20 cellular contexts compared by ENCODE assay signal in the genomic region with DNA sequence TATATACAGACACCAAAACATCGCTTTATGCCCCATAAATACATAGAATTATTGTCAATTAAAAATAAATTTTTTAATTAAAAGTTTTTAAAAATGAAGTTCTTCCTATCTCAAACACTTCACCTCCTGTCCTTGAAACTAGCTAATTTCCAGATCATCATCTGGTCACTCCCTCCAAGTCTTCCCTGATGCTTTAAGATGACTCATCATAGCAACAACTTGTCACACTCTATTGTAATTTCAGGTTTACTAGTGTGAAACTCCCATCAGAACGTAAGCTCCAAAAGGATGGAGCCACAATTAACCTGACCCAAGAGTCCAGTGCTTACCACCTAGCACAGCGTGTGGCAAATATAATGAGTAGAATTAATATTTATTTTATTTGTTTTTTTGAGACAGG. TPM values are rescaled to one million over a fixed set of nuclear protein-coding genes. Genes with fewer than 3 reads are reported as not detected.
A peak's percentile ranks its signal among the peaks of the same experiment; 100 is the strongest.
DNase-seq lines count a peak whose midpoint lies in the region; ATAC-seq, FAIRE-seq and TF ChIP-seq lines count a peak whose summit lies in the region.
"Had no signal": no experiment of that assay in that cellular context is flagged by ENCODE, and none has a peak within 500 bp of the region (broad histone marks: within the 10 kb centered on the region; RNA-seq: fewer than 3 reads in every experiment).

No MANE protein-coding gene starts in this region.

- no peak for ATAC-seq in A549
- no peak for ATAC-seq in HG03135 (IDR thresholded peaks at IDR 0.05; ENCODE audit: unreplicated experiment)
- ATAC-seq in GM18520 (IDR thresholded peaks at IDR 0.05; ENCODE audit: unreplicated experiment) = no peak
- ATAC-seq: activated CD8-positive, alpha-beta memory T cell treated with anti-CD3 and anti-CD28 coated beads, Interleukin-2, amount 10 ng/mL, durations not matched to agents 7 days and 5 days; left lung had no signal

- POLR2A ChIA-PET in A549 (lab: Yijun Ruan, JAX) = no interaction called here

- H3K4me3 ChIP-seq in A549 (no peak overlapping the region), GM12865 (ENCODE audit: low read depth, low read length) (no peak overlapping the region), fibroblast of villous mesenchyme (ENCODE audit: low read depth, low read length) (no peak overlapping the region), Peyer's patch (no peak overlapping the region)
- H3K4me3 ChIP-seq: ascending aorta, hepatocyte, left lung, MG63, ovary, skin epidermis had no signal

- H3K27me3 ChIP-seq in Peyer's patch = no peaks in the 10 kb centered on the region
- H3K27me3 ChIP-seq: ascending aorta, hepatocyte, left lung, MG63, ovary had no signal

- H3K27ac ChIP-seq in A549 = no peak overlapping the region
- H3K27ac ChIP-seq in Peyer's patch = peak overlapping the region in 1 of 4 donors; percentile 15
- H3K27ac ChIP-seq: ascending aorta, hepatocyte, left lung, ovary, skin epidermis had no signal

- H3K4me2 ChIP-seq in A549 = 0 out of 3 replicates have a peak overlapping the region, but pooled peaks have one; percentile 14
- H3K4me2 ChIP-seq: hepatocyte had no signal

- no peak for TF ChIP-seq RAD21 in A549 (conservative IDR thresholded peaks at IDR 0.05 in 1 of 2, IDR thresholded peaks at IDR 0.05 in 1 of 2)

- H3K4me1 ChIP-seq in A549 (peaks cover 72% of the 10 kb centered on the region), Peyer's patch (no peaks in the 10 kb centered on the region)

- no peaks in the 10 kb centered on the region for H3K9me3 ChIP-seq in A549
- no peaks in the 10 kb centered on the region for H3K9me3 ChIP-seq in Peyer's patch
- H3K9me3 ChIP-seq: ascending aorta, Caco-2, left lung, MG63, ovary had no signal

- TF ChIP-seq POLR2A in A549 (IDR thresholded peaks at IDR 0.05; ENCODE audit: low read length) (no peak), GM12891 (IDR thresholded peaks at IDR 0.05; ENCODE audit: low read depth, low read length) (no peak), Peyer's patch (IDR thresholded peaks at IDR 0.05) (no peak)

- TF ChIP-seq CTCF in A549 (IDR thresholded peaks at IDR 0.05) (no peak), GM12865 (IDR thresholded peaks at IDR 0.05; ENCODE audit: insufficient read depth, low read depth, low read length, missing control alignments) (no peak), fibroblast of villous mesenchyme (IDR thresholded peaks at IDR 0.05; ENCODE audit: insufficient read depth, low read depth, low read length) (no peak), Peyer's patch (IDR thresholded peaks at IDR 0.05) (no peak)

- no peak for DNase-seq in A549 (ENCODE audit: low read depth in 1 of 2, low spot score in 1 of 2)
- peak; percentile 22 for DNase-seq in GM12865 (ENCODE audit: low read depth)
- DNase-seq in RKO (ENCODE audit: low spot score) = peak; percentile 39
- DNase-seq in fibroblast of villous mesenchyme (ENCODE audit: low read depth) = peak; percentile 38
- DNase-seq in GM12891 (ENCODE audit: insufficient read length, low spot score) = no peak
- no peak for DNase-seq in Peyer's patch
- DNase-seq: activated CD4-positive, CD25-positive, alpha-beta regulatory T cell; activated CD8-positive, alpha-beta memory T cell treated with anti-CD3 and anti-CD28 coated beads, Interleukin-2, amount 10 ng/mL, durations not matched to agents 7 days and 5 days; left lung; MG63; NCI-H2081 treated with DMSO at 0.1 percent for 48 hours; NCI-H774; ovary had no signal

- H3K36me3 ChIP-seq in Peyer's patch = no peaks in the 10 kb centered on the region
- H3K36me3 ChIP-seq: ascending aorta, left lung, MG63, ovary had no signal

- WGBS in A549 (ENCODE audit: missing lambda C conversion rate) = 71% methylated on average over 3 of the region's 3 CpGs

- CTCF ChIA-PET in A549 (lab: Yijun Ruan, JAX) = interaction anchor here (0.8 to 4.4 kb wide), 7 partner anchors 9 to 244 kb away, joined by 3 to 14 read pairs (median 3); no protein-coding TSS in a partner anchor

- TF ChIP-seq EP300 in A549 (IDR thresholded peaks at IDR 0.05) = no peak

- no peak for FAIRE-seq in A549 (lab: Jason Lieb, UNC)
- FAIRE-seq in GM12891 (lab: Jason Lieb, UNC) = no peak
- FAIRE-seq: GM18507 had no signal

TF ChIP-seq in A549, 52 proteins besides CTCF, POLR2A, EP300 and RAD21:
- TF ChIP-seq, protein P1, sequence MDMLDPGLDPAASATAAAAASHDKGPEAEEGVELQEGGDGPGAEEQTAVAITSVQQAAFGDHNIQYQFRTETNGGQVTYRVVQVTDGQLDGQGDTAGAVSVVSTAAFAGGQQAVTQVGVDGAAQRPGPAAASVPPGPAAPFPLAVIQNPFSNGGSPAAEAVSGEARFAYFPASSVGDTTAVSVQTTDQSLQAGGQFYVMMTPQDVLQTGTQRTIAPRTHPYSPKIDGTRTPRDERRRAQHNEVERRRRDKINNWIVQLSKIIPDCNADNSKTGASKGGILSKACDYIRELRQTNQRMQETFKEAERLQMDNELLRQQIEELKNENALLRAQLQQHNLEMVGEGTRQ (IDR thresholded peaks at IDR 0.05) = no peak
- TF ChIP-seq ZC3H11A (IDR thresholded peaks at IDR 0.05) (no peak), FOSL2 (IDR thresholded peaks at IDR 0.05) (no peak), FOSL2 (CRISPR knock-in tag; IDR thresholded peaks at IDR 0.05) (peak; percentile 79), FOSB (CRISPR knock-in tag; IDR thresholded peaks at IDR 0.05) (no peak), ZSCAN20 (CRISPR knock-in tag; IDR thresholded peaks at IDR 0.05) (no peak)
- TF ChIP-seq, protein P2, sequence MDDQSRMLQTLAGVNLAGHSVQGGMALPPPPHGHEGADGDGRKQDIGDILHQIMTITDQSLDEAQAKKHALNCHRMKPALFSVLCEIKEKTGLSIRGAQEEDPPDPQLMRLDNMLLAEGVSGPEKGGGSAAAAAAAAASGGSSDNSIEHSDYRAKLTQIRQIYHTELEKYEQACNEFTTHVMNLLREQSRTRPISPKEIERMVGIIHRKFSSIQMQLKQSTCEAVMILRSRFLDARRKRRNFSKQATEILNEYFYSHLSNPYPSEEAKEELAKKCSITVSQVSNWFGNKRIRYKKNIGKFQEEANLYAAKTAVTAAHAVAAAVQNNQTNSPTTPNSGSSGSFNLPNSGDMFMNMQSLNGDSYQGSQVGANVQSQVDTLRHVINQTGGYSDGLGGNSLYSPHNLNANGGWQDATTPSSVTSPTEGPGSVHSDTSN (IDR thresholded peaks at IDR 0.05) = no peak
TF ChIP-seq in A549: peak in this region for 1.

TF ChIP-seq in GM12891, 5 proteins besides CTCF, POLR2A, EP300 and RAD21:
- no peak for TF ChIP-seq PAX5 (IDR thresholded peaks at IDR 0.05; ENCODE audit: insufficient read depth, low read length, severe bottlenecking)
- no peak for TF ChIP-seq POU2F2 (IDR thresholded peaks at IDR 0.05; ENCODE audit: low read depth, low read length)
- no peak for TF ChIP-seq SPI1 (IDR thresholded peaks at IDR 0.05; ENCODE audit: low read depth, low read length)
- no peak for TF ChIP-seq TAF1 (IDR thresholded peaks at IDR 0.05; ENCODE audit: low read depth, low read length)
- no peak for TF ChIP-seq POLR2AphosphoS5 (IDR thresholded peaks at IDR 0.05; ENCODE audit: low read depth, low read length)

RNA-seq across cellular contexts. Expression of gene GXYLT1, which starts 16.3 kb away (rescaled TPM):
- 19.3 and 25.0 TPM in 2 replicates for polyA plus RNA-seq in A549 (2011; rRNA removed)
- polyA plus RNA-seq in A549 (2012; cell fraction: cytosol; rRNA removed) = 4.5 and 5.4 TPM in 2 replicates
- 3.9 and 4.7 TPM in 2 replicates for polyA plus RNA-seq in A549 (2012; cell fraction: nucleus; rRNA removed)
- polyA plus RNA-seq in A549 (2017; fragmentation: RNase III; extraction: RNeasy Plus Mini Kit Qiagen cat#74134 plus additional on column Dnase treatment) = 11.2 to 12.9 TPM (median 11.6 TPM) in 3 replicates
- polyA minus RNA-seq in A549 (2011; rRNA and poly(A)+ RNA removed) = 4.9 and 7.4 TPM in 2 replicates
- 11.0 and 22.0 TPM in 2 replicates for total RNA-seq in fibroblast of villous mesenchyme
- polyA plus RNA-seq in GM12891 (2012; ENCODE audit: low read depth, missing spikeins) = 3.5 TPM
- total RNA-seq in Peyer's patch = 10 to 100 TPM in 2 of 4 donors, 1 to 10 TPM in 2; 7.4 to 14.7 (median 10.7) TPM

Comparison
In these comparisons a context has a peak if more than half of its experiments do, and no peak if none do; other contexts are left out.
1. DNase-seq: peak in GM12865 (single experiment), RKO (single experiment) and fibroblast of villous mesenchyme (single experiment); none in A549 (0 of 2), GM12891 (single experiment) and Peyer's patch (0 of 3).